Comparison of ENCODE assay signal across 11 cellular contexts in the genomic region with DNA sequence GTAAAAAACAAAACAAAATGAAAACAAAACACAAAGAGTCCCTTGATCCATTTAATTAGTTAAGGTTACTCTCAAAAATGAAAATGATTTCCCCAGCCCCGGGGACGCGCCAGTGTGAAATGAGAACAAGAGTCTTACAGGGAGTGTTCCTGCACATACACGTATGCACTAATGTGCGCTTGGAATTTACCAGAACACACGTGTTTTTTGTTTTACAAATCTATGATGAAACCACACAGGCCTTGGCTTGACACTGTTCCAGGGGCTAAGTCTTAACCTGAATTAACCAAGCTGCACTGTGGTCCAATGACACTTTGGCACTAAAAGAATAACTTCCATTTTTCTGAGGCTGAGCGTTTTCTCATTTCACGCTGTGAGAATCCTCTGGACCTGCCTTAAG.
DNase-seq lines count a peak whose midpoint lies in the region; ATAC-seq, FAIRE-seq and TF ChIP-seq lines count a peak whose summit lies in the region.
"Had no signal": no experiment of that assay in that cellular context is flagged by ENCODE, and none has a peak within 500 bp of the region (broad histone marks: within the 10 kb centered on the region; RNA-seq: fewer than 3 reads in every experiment).

No MANE protein-coding gene starts in this region.

- ATAC-seq in left lobe of liver (peak; percentile 70), GM18505 (IDR thresholded peaks at IDR 0.05; ENCODE audit: unreplicated experiment) (no peak)

- no peak for TF ChIP-seq POLR2A in GM18505 (IDR thresholded peaks at IDR 0.05; ENCODE audit: borderline replicate concordance, extremely low read depth, insufficient read depth, insufficient read length)

- H3K9ac ChIP-seq in skeletal muscle tissue (ENCODE audit: low read depth in 1 of 3, low read length in 3 of 3) = peak overlapping the region in 1 of 3 donors; percentile 1

- H3K27me3 ChIP-seq in HL-60 (ENCODE audit: insufficient read depth, poor library complexity, severe bottlenecking) = no peaks in the 10 kb centered on the region
- H3K27me3 ChIP-seq in bronchial epithelial cell (ENCODE audit: control insufficient read depth, insufficient read depth, low read length) = no peaks in the 10 kb centered on the region
- no peaks in the 10 kb centered on the region for H3K27me3 ChIP-seq in skeletal muscle tissue (ENCODE audit: control insufficient read depth in 3 of 3, insufficient read depth in 3 of 3, low read length in 3 of 3)

- no peak overlapping the region for H3K4me3 ChIP-seq in HL-60 (replicated peaks; ENCODE audit: insufficient read depth, low read length)
- H3K4me3 ChIP-seq in bronchial epithelial cell (ENCODE audit: low read depth, low read length) = no peak overlapping the region
- H3K4me3 ChIP-seq in skeletal muscle tissue (ENCODE audit: low read length in 3 of 3) = no peak overlapping the region

- no peak for FAIRE-seq in bronchial epithelial cell (lab: Jason Lieb, UNC)

- no peak for TF ChIP-seq CTCF in HL-60 (IDR thresholded peaks at IDR 0.05; ENCODE audit: insufficient read depth, low read length)
- no peak for TF ChIP-seq CTCF in bronchial epithelial cell (IDR thresholded peaks at IDR 0.05; ENCODE audit: insufficient read depth, low read length, severe bottlenecking)

- peaks cover 80 to 87% (median 83%) of the 10 kb centered on the region in 3 donors for H3K4me1 ChIP-seq in skeletal muscle tissue (ENCODE audit: control insufficient read depth in 3 of 3, insufficient read depth in 3 of 3, low read length in 3 of 3)

- DNase-seq in HL-60 (ENCODE audit: low read depth in 1 of 2, low spot score in 1 of 2) (no peak), bronchial epithelial cell (ENCODE audit: low read depth) (peak; percentile 80), left lobe of liver (ENCODE audit: low spot score) (no peak), NCI-H345 treated with DMSO at 0.1 percent for 48 hours (lab: John Stamatoyannopoulos, UW; ENCODE audit: unreplicated experiment) (no peak), NOMO-1 treated with DMSO at 0.1 percent for 48 hours (lab: John Stamatoyannopoulos, UW; ENCODE audit: unreplicated experiment) (no peak)
- DNase-seq: Calu3, KG1, NCI-H1436 treated with DMSO at 0.1 percent for 48 hours, T1000 had no signal

- H3K9me3 ChIP-seq in skeletal muscle tissue (ENCODE audit: control insufficient read depth in 3 of 3, low read length in 3 of 3) = no peaks in the 10 kb centered on the region

- H3K36me3 ChIP-seq in bronchial epithelial cell (ENCODE audit: control insufficient read depth, insufficient read depth, low read length) (no peaks in the 10 kb centered on the region), skeletal muscle tissue (ENCODE audit: control insufficient read depth in 3 of 3, insufficient read depth in 3 of 3, low read length in 3 of 3) (peaks cover 0 to 7% (median 2%) of the 10 kb centered on the region in 3 donors)

- peak overlapping the region; percentile 72 for H3K27ac ChIP-seq in HL-60 (replicated peaks)
- H3K27ac ChIP-seq in skeletal muscle tissue (ENCODE audit: low read depth, low read length) = peak overlapping the region; percentile 21
